Comparison of ENCODE assay signal across 19 cellular contexts in the genomic region with DNA sequence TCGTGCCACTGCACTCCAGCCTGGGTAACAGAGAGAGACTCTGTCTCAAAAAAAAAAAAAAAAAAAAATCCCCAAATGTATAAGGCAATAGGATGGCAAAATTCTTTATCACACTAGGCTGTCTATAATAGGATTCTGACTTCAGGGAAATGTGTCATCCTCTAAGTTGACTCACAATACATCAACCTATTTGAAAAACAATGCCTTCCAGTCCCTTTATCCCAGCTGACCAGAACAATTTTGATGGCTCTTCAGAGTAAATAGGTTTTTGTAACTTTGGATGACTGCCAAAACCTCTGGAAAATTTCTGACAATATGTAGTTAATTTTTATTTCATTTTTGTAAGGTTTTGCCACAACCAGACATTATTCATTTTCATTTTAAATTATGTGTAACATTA.
A peak's percentile ranks its signal among the peaks of the same experiment; 100 is the strongest.
DNase-seq lines count a peak whose midpoint lies in the region; ATAC-seq and TF ChIP-seq lines count a peak whose summit lies in the region.
"Had no signal": no experiment of that assay in that cellular context is flagged by ENCODE, and none has a peak within 500 bp of the region (broad histone marks: within the 10 kb centered on the region; RNA-seq: fewer than 3 reads in every experiment).

No MANE protein-coding gene starts in this region.

- no peaks in the 10 kb centered on the region for H4K20me1 ChIP-seq in osteoblast (ENCODE audit: insufficient read depth, low read length)

- H3K9me3 Mint-ChIP-seq in activated T-cell treated with anti-CD3 and anti-CD28 coated beads, Interleukin-2, amount 50 U/mL, for 72 hours, result peaks cover 2% of the 10 kb centered on the region in 2 donors
- H3K9me3 Mint-ChIP-seq: central memory CD8-positive, alpha-beta T cell; immature natural killer cell; nephron progenitor cell had no signal

- no peak overlapping the region for H3K4me3 ChIP-seq in osteoblast (ENCODE audit: insufficient read depth, low read length)
- H3K4me3 ChIP-seq: gastrocnemius medialis, hepatocyte, pancreas had no signal

- no peak overlapping the region for H3K4me3 Mint-ChIP-seq in activated T-cell treated with anti-CD3 and anti-CD28 coated beads, Interleukin-2, amount 50 U/mL, for 72 hours
- H3K4me3 Mint-ChIP-seq: activated naive CD8-positive, alpha-beta T cell; central memory CD8-positive, alpha-beta T cell; immature natural killer cell; nephron progenitor cell; type B pancreatic cell had no signal

- H2AFZ ChIP-seq in osteoblast (ENCODE audit: low read length), result no peak overlapping the region
- H2AFZ ChIP-seq: hepatocyte had no signal

- no peak for TF ChIP-seq CTCF in osteoblast (IDR thresholded peaks at IDR 0.05; ENCODE audit: extremely low read depth, low read depth, low read length)

- H3K27ac Mint-ChIP-seq in activated T-cell treated with anti-CD3 and anti-CD28 coated beads, Interleukin-2, amount 50 U/mL, for 72 hours, result no peak overlapping the region
- H3K27ac Mint-ChIP-seq: activated naive CD8-positive, alpha-beta T cell; immature natural killer cell; nephron progenitor cell; type B pancreatic cell had no signal

- H3K27ac ChIP-seq in osteoblast (ENCODE audit: low read depth, low read length), result no peak overlapping the region
- H3K27ac ChIP-seq: gastrocnemius medialis, hepatocyte, pancreas had no signal

- no peaks in the 10 kb centered on the region for H3K79me2 ChIP-seq in osteoblast (ENCODE audit: insufficient read depth, low read length)
- H3K79me2 ChIP-seq: hepatocyte had no signal

- H3K9me3 ChIP-seq in osteoblast (ENCODE audit: low read depth, low read length), result no peaks in the 10 kb centered on the region
- H3K9me3 ChIP-seq: gastrocnemius medialis, pancreas had no signal

- no peaks in the 10 kb centered on the region for H3K36me3 Mint-ChIP-seq in activated T-cell treated with anti-CD3 and anti-CD28 coated beads, Interleukin-2, amount 50 U/mL, for 72 hours (ENCODE audit: insufficient read depth in 2 of 2)
- H3K36me3 Mint-ChIP-seq: immature natural killer cell, type B pancreatic cell had no signal

- H3K27me3 ChIP-seq in osteoblast (ENCODE audit: insufficient read depth, low read length), result peaks cover 19% of the 10 kb centered on the region
- H3K27me3 ChIP-seq: gastrocnemius medialis, hepatocyte, pancreas had no signal

- H3K27me3 Mint-ChIP-seq in activated T-cell treated with anti-CD3 and anti-CD28 coated beads, Interleukin-2, amount 50 U/mL, for 72 hours (ENCODE audit: low read depth), result peaks cover 9% of the 10 kb centered on the region
- H3K27me3 Mint-ChIP-seq: activated naive CD8-positive, alpha-beta T cell; type B pancreatic cell had no signal

- no peaks in the 10 kb centered on the region for H3K4me1 ChIP-seq in osteoblast (ENCODE audit: insufficient read depth, low read length)

- H3K36me3 ChIP-seq in osteoblast (ENCODE audit: insufficient read depth, low read length), result no peaks in the 10 kb centered on the region
- H3K36me3 ChIP-seq: gastrocnemius medialis, pancreas had no signal

- no peaks in the 10 kb centered on the region for H3K4me1 Mint-ChIP-seq in activated T-cell treated with anti-CD3 and anti-CD28 coated beads, Interleukin-2, amount 50 U/mL, for 72 hours (ENCODE audit: low read depth)
- H3K4me1 Mint-ChIP-seq: central memory CD8-positive, alpha-beta T cell; immature natural killer cell had no signal

- DNase-seq in NCI-H748 (lab: John Stamatoyannopoulos, UW; ENCODE audit: unreplicated experiment), result peak; percentile 37
- DNase-seq in NCI-H748 treated with DMSO at 0.1 percent for 48 hours (lab: John Stamatoyannopoulos, UW), result no peak
- peak; percentile 6 for DNase-seq in NCI-H2227 (lab: John Stamatoyannopoulos, UW; ENCODE audit: unreplicated experiment)
- DNase-seq in dermis blood vessel endothelial cell, result peak; percentile 85
- peak; percentile 73 for DNase-seq in osteoblast (ENCODE audit: insufficient read length, low spot score, missing footprints)
- no peak for DNase-seq in activated T-cell treated with anti-CD3 and anti-CD28 coated beads, Interleukin-2, amount 50 U/mL, for 72 hours
- DNase-seq in T-helper 2 cell, result no peak
- no peak for DNase-seq in Kasumi-1 (lab: John Stamatoyannopoulos, UW)
- DNase-seq: DMS79, gastrocnemius medialis, immature natural killer cell, NCI-H1092, NCI-H2029 treated with DMSO at 0.1 percent for 48 hours, nephron progenitor cell, pancreas had no signal

- ATAC-seq in activated T-cell treated with anti-CD3 and anti-CD28 coated beads, Interleukin-2, amount 50 U/mL, for 72 hours (replicated peaks in 1 of 2), result no peak
- ATAC-seq: gastrocnemius medialis, pancreas had no signal

- no peak overlapping the region for H3K4me2 ChIP-seq in osteoblast (ENCODE audit: insufficient read depth, low read length)
- H3K4me2 ChIP-seq: hepatocyte had no signal

Comparison
In these comparisons a context has a peak if more than half of its experiments do, and no peak if none do; other contexts are left out.
1. DNase-seq: peak in NCI-H748 (single experiment), NCI-H2227 (single experiment), dermis blood vessel endothelial cell (single experiment) and osteoblast (single experiment); none in NCI-H748 treated with DMSO at 0.1 percent for 48 hours (single experiment), activated T-cell treated with anti-CD3 and anti-CD28 coated beads, Interleukin-2, amount 50 U/mL, for 72 hours (0 of 2), T-helper 2 cell (0 of 5) and Kasumi-1 (0 of 2).